Comparison of ENCODE assay signal across 9 cellular contexts in genomic region chr12:52879394-52880351, GRCh38. TPM values are rescaled to one million over a fixed set of nuclear protein-coding genes. Genes with fewer than 3 reads are reported as not detected.
DNase-seq lines count a peak whose midpoint lies in the region; ATAC-seq lines count a peak whose summit lies in the region.
"Had no signal": no experiment of that assay in that cellular context is flagged by ENCODE, and none has a peak within 500 bp of the region (broad histone marks: within the 10 kb centered on the region; RNA-seq: fewer than 3 reads in every experiment).

No MANE protein-coding gene starts in this region.

- no peaks in the 10 kb centered on the region for H3K36me3 ChIP-seq in HUES48 (ENCODE audit: control insufficient read depth, insufficient read depth, low read length)
- H3K36me3 ChIP-seq in effector memory CD4-positive, alpha-beta T cell (ENCODE audit: control insufficient read depth, insufficient read depth, low read length) = no peaks in the 10 kb centered on the region

- peaks cover 2% of the 10 kb centered on the region for H3K27me3 ChIP-seq in HUES48 (ENCODE audit: control insufficient read depth, insufficient read depth, low read length)
- no peaks in the 10 kb centered on the region for H3K27me3 ChIP-seq in effector memory CD4-positive, alpha-beta T cell (replicated peaks; ENCODE audit: control insufficient read depth, insufficient read depth, low read length, poor library complexity, severe bottlenecking)

- no peak overlapping the region for H3K9ac ChIP-seq in HUES48 (ENCODE audit: low read depth, low read length)

- ATAC-seq in GM19467 (IDR thresholded peaks at IDR 0.05; ENCODE audit: unreplicated experiment) = no peak

- H3K27ac ChIP-seq in HUES48 (ENCODE audit: low read depth, low read length) = no peak overlapping the region
- H3K27ac ChIP-seq in effector memory CD4-positive, alpha-beta T cell (ENCODE audit: insufficient read depth, low read length, poor library complexity, severe bottlenecking) = no peak overlapping the region

- no peaks in the 10 kb centered on the region for H3K4me1 ChIP-seq in HUES48 (ENCODE audit: control insufficient read depth, insufficient read depth, low read length)
- H3K4me1 ChIP-seq in effector memory CD4-positive, alpha-beta T cell (ENCODE audit: control insufficient read depth, insufficient read depth, low read length, poor library complexity, severe bottlenecking) = no peaks in the 10 kb centered on the region

- DNase-seq in ELR (ENCODE audit: low read depth) (peak; percentile 92), NOMO-1 treated with dmso at 0.1 percent for 144 hours (lab: John Stamatoyannopoulos, UW; ENCODE audit: unreplicated experiment) (peak; percentile 60), lung microvascular endothelial cell (ENCODE audit: low read depth in 2 of 2) (peak; percentile 90 to 92)
- peak in 2 of 3 experiments; percentile 32 to 58 for DNase-seq in activated CD8-positive, alpha-beta memory T cell treated with anti-CD3 and anti-CD28 coated beads for 48 hours (ENCODE audit: low read depth in 2 of 3, low spot score in 2 of 3)
- peak; percentile 24 to 47 (median 35) for DNase-seq in effector memory CD4-positive, alpha-beta T cell
- peak; percentile 49 for DNase-seq in stimulated activated CD8-positive, alpha-beta memory T cell treated with anti-CD3 and anti-CD28 coated beads, Interleukin-12 subunit alpha, Interleukin-12 subunit beta, amount 100 ng/mL, for 1 hour (ENCODE audit: low read depth)

- no peaks in the 10 kb centered on the region for H3K9me3 ChIP-seq in HUES48 (ENCODE audit: control insufficient read depth, insufficient read depth, low read length)
- no peaks in the 10 kb centered on the region for H3K9me3 ChIP-seq in effector memory CD4-positive, alpha-beta T cell (ENCODE audit: control insufficient read depth, low read length)

- peak overlapping the region; percentile 52; the same call in 1 of the 2 replicates for H3K4me3 ChIP-seq in HUES48 (ENCODE audit: low read depth, low read length)
- H3K4me3 ChIP-seq in effector memory CD4-positive, alpha-beta T cell (ENCODE audit: insufficient read depth, low read depth, low read length, poor library complexity, severe bottlenecking) = peak overlapping the region; percentile 37

RNA-seq across cellular contexts. Expression of gene KRT8, which starts 25.2 kb away (rescaled TPM):
- total RNA-seq in lung microvascular endothelial cell = 11.3 and 12.6 TPM in 2 replicates

RNA-seq across cellular contexts. Expression of gene KRT78, which starts 30.9 kb away (rescaled TPM):
- not detected in 2 replicates for total RNA-seq in lung microvascular endothelial cell
- total RNA-seq: mononuclear cell had no signal

RNA-seq across cellular contexts. Expression of gene KRT79, which starts 45.6 kb away (rescaled TPM):
- not detected in 2 replicates for total RNA-seq in lung microvascular endothelial cell
- total RNA-seq: mononuclear cell had no signal

Comparison
In these comparisons a context has a peak if more than half of its experiments do, and no peak if none do; other contexts are left out.
1. DNase-seq: peak in every context shown above with its lines; median percentile 92 in ELR; 91 in lung microvascular endothelial cell; 60 in NOMO-1 treated with dmso at 0.1 percent for 144 hours; 49 in stimulated activated CD8-positive, alpha-beta memory T cell treated with anti-CD3 and anti-CD28 coated beads, Interleukin-12 subunit alpha, Interleukin-12 subunit beta, amount 100 ng/mL, for 1 hour; 45 in activated CD8-positive, alpha-beta memory T cell treated with anti-CD3 and anti-CD28 coated beads for 48 hours; 35 in effector memory CD4-positive, alpha-beta T cell.